In the genomic region with DNA sequence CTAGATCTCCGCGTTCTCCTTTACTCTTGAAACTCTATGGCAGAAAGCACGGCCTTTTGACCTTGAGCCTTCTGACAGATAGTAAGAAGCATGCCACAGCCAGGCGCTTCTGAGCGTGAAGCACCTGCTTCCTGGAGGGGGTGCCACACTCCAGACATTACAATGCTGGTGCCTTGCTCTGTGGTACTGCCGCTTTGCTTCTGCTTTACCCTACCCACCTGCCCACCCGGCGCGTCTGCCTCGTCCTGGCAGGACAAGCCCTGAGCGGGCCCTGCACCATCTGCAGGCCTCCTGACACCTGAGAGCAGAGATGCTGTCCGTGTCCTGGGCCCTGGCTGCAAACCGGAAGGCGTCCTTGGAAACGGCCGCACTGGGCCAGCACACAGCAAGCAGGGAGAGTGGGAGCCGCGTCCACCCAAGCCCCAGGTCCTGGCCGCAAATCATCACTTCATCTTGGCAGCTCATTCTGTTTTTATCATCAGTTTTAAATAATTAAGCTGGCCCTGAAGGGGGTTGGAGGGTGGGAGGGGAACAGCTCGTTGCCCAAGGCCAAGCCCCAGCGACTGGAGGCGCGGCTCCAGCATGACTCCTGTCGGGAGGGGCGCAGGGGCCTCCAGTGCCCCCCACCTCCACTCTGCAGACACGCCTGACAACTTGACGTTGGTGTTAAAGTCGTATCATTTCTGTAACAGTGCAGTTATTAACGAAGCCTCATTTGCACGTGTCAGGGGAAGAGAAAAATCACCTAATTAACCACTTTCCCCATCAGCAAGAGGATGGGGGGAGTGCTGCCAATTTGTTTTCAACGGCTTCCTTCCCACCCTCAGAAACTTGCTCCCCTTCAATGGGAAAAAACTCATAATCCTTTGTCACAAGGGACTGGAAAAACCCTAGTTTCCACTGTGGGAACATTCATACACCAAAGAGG, we compare ENCODE assay signal across 8 cellular contexts.
DNase-seq lines count a peak whose midpoint lies in the region; ATAC-seq and TF ChIP-seq lines count a peak whose summit lies in the region.

No MANE protein-coding gene starts in this region.

- H3K27me3 ChIP-seq in iPS-15b (ENCODE audit: control insufficient read depth, insufficient read depth, low read length) (no peaks in the 10 kb centered on the region), ascending aorta (no peaks in the 10 kb centered on the region)

- POLR2A ChIA-PET in GM10248 (lab: Yijun Ruan, JAX) = no interaction called here

- peaks cover 5% of the 10 kb centered on the region for H3K36me3 ChIP-seq in iPS-15b (ENCODE audit: control insufficient read depth, insufficient read depth, low read length)
- no peaks in the 10 kb centered on the region for H3K36me3 ChIP-seq in ascending aorta

- intact Hi-C loops in ascending aorta (cut with DNase I) = no loop called here

- H3K4me3 ChIP-seq in iPS-15b (ENCODE audit: low read depth, low read length) = no peak overlapping the region
- no peak overlapping the region for H3K4me3 ChIP-seq in ascending aorta

- DNase-seq in GM10248 (ENCODE audit: extremely low spot score) (peak; percentile 65), NCI-H2029 treated with DMSO at 0.1 percent for 48 hours (lab: John Stamatoyannopoulos, UW) (peak; percentile 11), ascending aorta (ENCODE audit: low spot score in 2 of 2) (no peak), OCI-M2 (lab: John Stamatoyannopoulos, UW; ENCODE audit: unreplicated experiment) (no peak), AML-193 (lab: John Stamatoyannopoulos, UW) (no peak)

- H3K9me3 ChIP-seq in iPS-15b (ENCODE audit: control insufficient read depth, insufficient read depth, low read length) (no peaks in the 10 kb centered on the region), ascending aorta (no peaks in the 10 kb centered on the region)

- CTCF ChIA-PET in GM10248 (lab: Yijun Ruan, JAX) = interaction anchor here (0.8 to 1.3 kb wide), 2 partner anchors 23 to 29 kb away, joined by 3 read pairs; no protein-coding TSS in a partner anchor

- no peak overlapping the region for H3K27ac ChIP-seq in ascending aorta

- peak; percentile 49 for ATAC-seq in GM19397 (IDR thresholded peaks at IDR 0.05; ENCODE audit: unreplicated experiment)
- no peak for ATAC-seq in HG02970 (IDR thresholded peaks at IDR 0.05; ENCODE audit: low FRiP score, unreplicated experiment)

- TF ChIP-seq CTCF in GM10248 (IDR thresholded peaks at IDR 0.05; ENCODE audit: control extremely low read depth, extremely low read depth, low read depth, missing control alignments) (peak; percentile 38), ascending aorta (IDR thresholded peaks at IDR 0.05) (no peak)

- peaks cover 2% of the 10 kb centered on the region for H3K4me1 ChIP-seq in iPS-15b (ENCODE audit: control insufficient read depth, insufficient read depth, low read length)
- peaks cover 0 to 2% of the 10 kb centered on the region in 2 donors for H3K4me1 ChIP-seq in ascending aorta

- H3K9ac ChIP-seq in iPS-15b (ENCODE audit: low read depth, low read length) = peak overlapping the region; percentile 12

Comparison
In these comparisons a context has a peak if more than half of its experiments do, and no peak if none do; other contexts are left out.
1. DNase-seq: peak in GM10248 (single experiment) and NCI-H2029 treated with DMSO at 0.1 percent for 48 hours (single experiment); none in ascending aorta (0 of 2), OCI-M2 (single experiment) and AML-193 (0 of 2).